ENCODE assay signal across 15 cellular contexts in genomic region chr11:6365659-6366058, GRCh38. TPM values are rescaled to one million over a fixed set of nuclear protein-coding genes. Genes with fewer than 3 reads are reported as not detected.
"Had no signal": no experiment of that assay in that cellular context is flagged by ENCODE, and none has a peak within 500 bp of the region (broad histone marks: within the 10 kb centered on the region; RNA-seq: fewer than 3 reads in every experiment).

No MANE protein-coding gene starts in this region.

- H3K27ac ChIP-seq: coronary artery, lower lobe of right lung, neutrophil, testis had no signal

- H3K36me3 Mint-ChIP-seq: activated naive CD4-positive, alpha-beta T cell treated with anti-CD3 and anti-CD28 coated beads, Interleukin-2, amount 10 ng/mL, durations not matched to agents 7 days and 5 days; naive thymus-derived CD8-positive, alpha-beta T cell had no signal

- H3K4me1 Mint-ChIP-seq: activated naive CD4-positive, alpha-beta T cell treated with anti-CD3 and anti-CD28 coated beads, Interleukin-2, amount 10 ng/mL, durations not matched to agents 7 days and 5 days had no signal

- H3K4me1 ChIP-seq: lower lobe of right lung, testis had no signal

- H3K9me3 Mint-ChIP-seq: activated naive CD4-positive, alpha-beta T cell treated with anti-CD3 and anti-CD28 coated beads, Interleukin-2, amount 10 ng/mL, durations not matched to agents 7 days and 5 days; activated T-helper 2 cell treated with anti-CD3 and anti-CD28 coated beads, Interferon-gamma antibody, Interleukin-2, Interleukin-4, amounts not matched to agents 10 μg/mL and 5 μg/mL and 100 μg/mL, durations not matched to agents 14 hours and 24 hours and 36 hours; naive thymus-derived CD8-positive, alpha-beta T cell had no signal

- ATAC-seq: lower lobe of right lung; naive thymus-derived CD8-positive, alpha-beta T cell; sciatic nerve; stimulated activated naive CD8-positive, alpha-beta T cell treated with anti-CD3 and anti-CD28 coated beads, Interleukin-15, Interleukin-2, amounts not matched to agents 100 U/mL and 50 U/mL, for 24 hours had no signal

- H3K9me3 ChIP-seq: lower lobe of right lung, neutrophil, testis had no signal

- DNase-seq: activated CD4-positive, alpha-beta T cell treated with anti-CD3 and anti-CD28 coated beads, Interleukin-2, amount 50 U/mL, for 1 hour; activated naive CD4-positive, alpha-beta T cell treated with anti-CD3 and anti-CD28 coated beads, Interleukin-2, amount 10 ng/mL, durations not matched to agents 7 days and 5 days; effector CD8-positive, alpha-beta T cell; foreskin melanocyte; lower lobe of right lung; midbrain; naive thymus-derived CD8-positive, alpha-beta T cell; stimulated activated CD4-positive, alpha-beta T cell treated with anti-CD3 and anti-CD28 coated beads, Interleukin-2, amount 100 ng/mL, for 24 hours; stimulated activated naive CD8-positive, alpha-beta T cell treated with anti-CD3 and anti-CD28 coated beads, Interleukin-15, Interleukin-2, amounts not matched to agents 100 U/mL and 50 U/mL, for 24 hours; T-helper 2 cell; testis had no signal

- H3K27ac Mint-ChIP-seq: activated naive CD4-positive, alpha-beta T cell treated with anti-CD3 and anti-CD28 coated beads, Interleukin-2, amount 10 ng/mL, durations not matched to agents 7 days and 5 days; activated T-helper 2 cell treated with anti-CD3 and anti-CD28 coated beads, Interferon-gamma antibody, Interleukin-2, Interleukin-4, amounts not matched to agents 10 μg/mL and 5 μg/mL and 100 μg/mL, durations not matched to agents 14 hours and 24 hours and 36 hours; naive thymus-derived CD8-positive, alpha-beta T cell had no signal

- H3K4me3 Mint-ChIP-seq: activated naive CD4-positive, alpha-beta T cell treated with anti-CD3 and anti-CD28 coated beads, Interleukin-2, amount 10 ng/mL, durations not matched to agents 7 days and 5 days; naive thymus-derived CD8-positive, alpha-beta T cell had no signal

- H3K27me3 ChIP-seq: neutrophil, testis had no signal

- H3K36me3 ChIP-seq: lower lobe of right lung, neutrophil had no signal

- H3K4me3 ChIP-seq: coronary artery, lower lobe of right lung, testis had no signal

RNA-seq across cellular contexts. Expression of gene CAVIN3, which starts 45.4 kb away (rescaled TPM):
- total RNA-seq: naive thymus-derived CD8-positive, alpha-beta T cell had no signal
- polyA plus RNA-seq: naive thymus-derived CD8-positive, alpha-beta T cell had no signal
